ENCODE assay signal across 8 cellular contexts in the genomic region with DNA sequence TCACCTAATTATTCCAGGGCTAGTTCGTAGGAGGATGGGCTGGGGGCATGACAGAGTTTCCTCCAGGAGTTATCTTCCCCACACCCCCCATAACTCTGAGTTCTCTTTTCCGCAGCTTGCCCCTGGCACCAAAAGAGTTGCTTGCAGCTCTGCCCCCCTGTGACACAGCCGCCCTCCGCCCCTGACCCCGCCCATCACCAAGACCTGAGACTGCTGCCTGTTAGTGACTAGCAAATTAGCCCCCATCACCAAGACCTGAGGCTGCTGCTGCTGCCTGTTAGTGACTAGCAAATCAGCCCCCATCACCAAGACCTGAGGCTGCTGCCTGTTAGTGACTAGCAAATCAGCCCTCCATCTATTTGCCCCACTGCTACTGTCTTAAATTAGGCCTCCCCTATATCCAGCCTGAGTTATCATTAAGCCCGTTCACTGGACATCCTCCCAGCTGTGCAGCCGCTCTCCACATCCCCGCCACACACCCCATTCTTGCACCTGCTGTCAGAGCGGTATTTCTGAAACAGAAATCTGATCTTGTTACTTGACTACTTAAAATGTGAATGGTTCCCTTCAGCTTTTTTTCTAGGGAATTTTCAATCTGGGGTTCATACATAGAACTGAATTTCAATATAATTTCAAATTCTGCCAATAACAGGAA.
DNase-seq lines count a peak whose midpoint lies in the region; TF ChIP-seq lines count a peak whose summit lies in the region.

No MANE protein-coding gene starts in this region.

- DNase-seq in DMS 273 (lab: John Stamatoyannopoulos, UW; ENCODE audit: unreplicated experiment) (peak; percentile 12), DMS 273 treated with DMSO at 0.1 percent for 48 hours (lab: John Stamatoyannopoulos, UW) (no peak), fibroblast of pulmonary artery (ENCODE audit: low read depth) (no peak), pons (ENCODE audit: low spot score) (no peak), medulla oblongata (ENCODE audit: extremely low spot score) (no peak), NCI-H774 (lab: John Stamatoyannopoulos, UW) (no peak)
- peak; percentile 72 for DNase-seq in activated CD8-positive, alpha-beta memory T cell treated with anti-CD3 and anti-CD28 coated beads, Interleukin-2, amount 50 U/mL, for 48 hours
- DNase-seq in stimulated activated CD4-positive, alpha-beta T cell treated with anti-CD3 and anti-CD28 coated beads, Interleukin-12 subunit alpha, Interleukin-12 subunit beta, amount 100 ng/mL, for 4 hours, result peak; percentile 48

- peak overlapping the region; percentile 69 for H3K4me3 ChIP-seq in fibroblast of pulmonary artery (replicated peaks; ENCODE audit: low read depth, low read length)

- no peak for TF ChIP-seq CTCF in fibroblast of pulmonary artery (IDR thresholded peaks at IDR 0.05; ENCODE audit: low read length, missing control alignments)

Comparison
In these comparisons a context has a peak if more than half of its experiments do, and no peak if none do; other contexts are left out.
1. DNase-seq: peak in DMS 273 (single experiment), activated CD8-positive, alpha-beta memory T cell treated with anti-CD3 and anti-CD28 coated beads, Interleukin-2, amount 50 U/mL, for 48 hours (single experiment) and stimulated activated CD4-positive, alpha-beta T cell treated with anti-CD3 and anti-CD28 coated beads, Interleukin-12 subunit alpha, Interleukin-12 subunit beta, amount 100 ng/mL, for 4 hours (single experiment); none in DMS 273 treated with DMSO at 0.1 percent for 48 hours (single experiment), fibroblast of pulmonary artery (single experiment), pons (single experiment), medulla oblongata (single experiment) and NCI-H774 (single experiment).